7 cellular contexts compared by ENCODE assay signal in the genomic region with DNA sequence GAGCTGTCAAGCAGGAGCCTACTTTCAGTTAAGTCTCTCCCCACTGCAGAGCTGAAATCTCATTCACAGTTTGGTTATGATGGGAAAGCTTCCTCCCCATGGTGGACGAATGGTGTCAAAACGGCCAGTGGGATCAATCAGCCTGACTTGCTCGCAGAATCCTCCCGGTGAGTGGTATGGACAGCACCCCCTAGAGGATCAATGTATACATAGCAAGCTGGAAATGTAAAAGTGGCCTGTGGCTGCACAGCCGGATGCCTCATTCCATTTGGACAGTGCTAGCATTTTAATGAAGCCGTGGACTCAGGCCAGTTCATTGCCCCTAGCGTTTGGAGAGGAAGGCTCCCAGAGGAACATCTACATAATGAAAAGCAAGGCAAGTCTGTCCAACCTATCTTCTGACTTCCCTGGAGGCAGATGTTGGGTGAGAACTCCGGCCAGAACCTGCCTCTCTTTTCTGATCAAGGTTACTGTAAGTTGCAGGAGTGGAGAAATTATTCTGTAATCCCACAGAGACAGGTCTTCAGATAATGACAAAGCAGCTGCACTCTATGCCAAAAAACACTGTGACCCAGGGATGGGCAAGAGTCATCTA.
DNase-seq lines count a peak whose midpoint lies in the region; ATAC-seq, FAIRE-seq and TF ChIP-seq lines count a peak whose summit lies in the region.

No MANE protein-coding gene starts in this region.

- H3K4me1 ChIP-seq in GM12878 (ENCODE audit: control insufficient read depth, insufficient read depth, low read length) (no peaks in the 10 kb centered on the region), left lung (no peaks in the 10 kb centered on the region)

- no peak for TF ChIP-seq EP300 in GM12878 (IDR thresholded peaks at IDR 0.05; ENCODE audit: borderline replicate concordance in 1 of 2, control insufficient read depth in 1 of 2, low read depth in 2 of 2, low read length in 2 of 2)

- POLR2A ChIA-PET in GM12878 (lab: Charles Lee): no interaction called here

- CTCF ChIA-PET in GM12878 (lab: Yijun Ruan, JAX): interaction anchor here (0.5 to 5.4 kb wide), 21 partner anchors 9 to 628 kb away, joined by 3 to 54 read pairs (median 4); no protein-coding TSS in a partner anchor

- H3K36me3 ChIP-seq in GM12878 (ENCODE audit: control insufficient read depth in 2 of 2, insufficient read depth in 2 of 2, low read length in 1 of 2) (no peaks in the 10 kb centered on the region), left lung (no peaks in the 10 kb centered on the region)

- DNase-seq in GM12892 (ENCODE audit: insufficient read length): peak; percentile 32
- DNase-seq in M059J (ENCODE audit: low read depth): peak; percentile 16
- no peak for DNase-seq in GM12878 (ENCODE audit: low read depth, low spot score)
- DNase-seq in left lung: no peak
- DNase-seq in stimulated activated CD4-positive, alpha-beta T cell treated with anti-CD3 and anti-CD28 coated beads, Interleukin-15, amount 100 ng/mL, for 24 hours: no peak
- DNase-seq in stimulated activated CD8-positive, alpha-beta memory T cell treated with anti-CD3 and anti-CD28 coated beads, Interleukin-4, amount 100 ng/mL, for 48 hours: no peak

- TF ChIP-seq CTCF in GM12878 (IDR thresholded peaks at IDR 0.05 in 2 of 3, conservative IDR thresholded peaks at IDR 0.05 in 1 of 3; ENCODE audit: control insufficient read depth in 2 of 3, extremely low read depth in 1 of 3, insufficient read depth in 1 of 3, low read depth in 3 of 3, low read length in 3 of 3) (peak; percentile 52 to 68 (median 67)), left lung (IDR thresholded peaks at IDR 0.05) (peak in 1 of 2 donors; percentile 32)

- in situ Hi-C loops in GM12878 (cut with MboI): no loop called here

- H3K4me3 ChIP-seq in GM12878: no peak overlapping the region
- no peak overlapping the region for H3K4me3 ChIP-seq in left lung

- intact Hi-C loops in GM12878 (cut with micrococcal nuclease; ENCODE audit: unreplicated experiment): no loop called here
- intact Hi-C loops in left lung (cut with DNase I): no loop called here

- H3K27me3 ChIP-seq in GM12878 (replicated peaks in 1 of 2; ENCODE audit: control insufficient read depth in 2 of 2, insufficient read depth in 2 of 2, low read length in 1 of 2): no peaks in the 10 kb centered on the region
- no peaks in the 10 kb centered on the region for H3K27me3 ChIP-seq in left lung

- no peak overlapping the region for H3K4me2 ChIP-seq in GM12878 (ENCODE audit: control insufficient read depth, insufficient read depth)

- RAD21 ChIA-PET in GM12878 (lab: Charles Lee; ENCODE audit: unreplicated experiment): interaction anchor here (0.8 to 0.9 kb wide), 2 partner anchors 14 to 21 kb away, joined by 3 read pairs; no protein-coding TSS in a partner anchor

- peak; percentile 50; the same call in 1 of the 2 replicates for TF ChIP-seq RAD21 in GM12878 (IDR thresholded peaks at IDR 0.05; ENCODE audit: insufficient read depth, low read depth, low read length)

- no peaks in the 10 kb centered on the region for H3K9me3 ChIP-seq in GM12878 (replicated peaks; ENCODE audit: control insufficient read depth, insufficient read depth, low read length)
- no peaks in the 10 kb centered on the region for H3K9me3 ChIP-seq in left lung

- peak; percentile 82 for ATAC-seq in GM12878
- peak; percentile 39 for ATAC-seq in left lung
- ATAC-seq in GM18511 (IDR thresholded peaks at IDR 0.05; ENCODE audit: unreplicated experiment): no peak

- no peak overlapping the region for H2AFZ ChIP-seq in GM12878 (ENCODE audit: control insufficient read depth, low read depth, low read length)

- no peaks in the 10 kb centered on the region for H3K79me2 ChIP-seq in GM12878 (ENCODE audit: control insufficient read depth, insufficient read depth, low read length)

- 22% methylated on average over 8 of the region's 8 CpGs for WGBS in GM12878 (ENCODE audit: insufficient coverage, insufficient replicate concordance, low lambda C conversion rate, missing lambda C conversion rate)

- no TSS peak for BruUV-seq in GM12878 (replicated peaks; lab: Mats Ljungman, UMichigan)

- H3K27ac ChIP-seq in GM12878 (ENCODE audit: control insufficient read depth, insufficient read depth): no peak overlapping the region
- no peak overlapping the region for H3K27ac ChIP-seq in left lung

- TF ChIP-seq POLR2A in GM12892 (IDR thresholded peaks at IDR 0.05; ENCODE audit: low read depth, low read length) (no peak), GM12878 (IDR thresholded peaks at IDR 0.05; ENCODE audit: low read depth, low read length) (no peak)

- H4K20me1 ChIP-seq in GM12878 (ENCODE audit: control insufficient read depth, insufficient read depth): no peaks in the 10 kb centered on the region

- FAIRE-seq in GM12892 (lab: Jason Lieb, UNC) (peak; percentile 88), GM12878 (lab: Jason Lieb, UNC) (peak; percentile 83)

- no peak overlapping the region for H3K9ac ChIP-seq in GM12878 (ENCODE audit: control insufficient read depth, insufficient read depth, low read length)

- SMC1A ChIA-PET in GM12878 (lab: Charles Lee; ENCODE audit: uncharacterized antibody, unreplicated experiment): interaction anchor here (0.9 to 1.9 kb wide), 4 partner anchors 26 to 89 kb away, joined by 3 to 5 read pairs (median 4); no protein-coding TSS in a partner anchor

TF ChIP-seq in GM12878, 131 proteins besides CTCF, POLR2A, EP300 and RAD21:
- TF ChIP-seq, protein P1, sequence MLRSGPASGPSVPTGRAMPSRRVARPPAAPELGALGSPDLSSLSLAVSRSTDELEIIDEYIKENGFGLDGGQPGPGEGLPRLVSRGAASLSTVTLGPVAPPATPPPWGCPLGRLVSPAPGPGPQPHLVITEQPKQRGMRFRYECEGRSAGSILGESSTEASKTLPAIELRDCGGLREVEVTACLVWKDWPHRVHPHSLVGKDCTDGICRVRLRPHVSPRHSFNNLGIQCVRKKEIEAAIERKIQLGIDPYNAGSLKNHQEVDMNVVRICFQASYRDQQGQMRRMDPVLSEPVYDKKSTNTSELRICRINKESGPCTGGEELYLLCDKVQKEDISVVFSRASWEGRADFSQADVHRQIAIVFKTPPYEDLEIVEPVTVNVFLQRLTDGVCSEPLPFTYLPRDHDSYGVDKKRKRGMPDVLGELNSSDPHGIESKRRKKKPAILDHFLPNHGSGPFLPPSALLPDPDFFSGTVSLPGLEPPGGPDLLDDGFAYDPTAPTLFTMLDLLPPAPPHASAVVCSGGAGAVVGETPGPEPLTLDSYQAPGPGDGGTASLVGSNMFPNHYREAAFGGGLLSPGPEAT (IDR thresholded peaks at IDR 0.05; ENCODE audit: low read depth): no peak
- TF ChIP-seq CHD4 (IDR thresholded peaks at IDR 0.05) (no peak), SMC3 (IDR thresholded peaks at IDR 0.05; ENCODE audit: borderline replicate concordance, low read length) (peak; percentile 38), SIN3A (IDR thresholded peaks at IDR 0.05; ENCODE audit: low read depth, low read length) (no peak), PAX8 (IDR thresholded peaks at IDR 0.05) (no peak), KAT2A (conservative IDR thresholded peaks at IDR 0.05; ENCODE audit: control insufficient read depth, low read depth, low read length) (no peak), SMAD5 (IDR thresholded peaks at IDR 0.05; ENCODE audit: low read depth) (no peak)

Comparison
In these comparisons a context has a peak if more than half of its experiments do, and no peak if none do; other contexts are left out.
1. DNase-seq: peak in GM12892 (single experiment) and M059J (single experiment); none in GM12878 (single experiment), left lung (0 of 2), stimulated activated CD4-positive, alpha-beta T cell treated with anti-CD3 and anti-CD28 coated beads, Interleukin-15, amount 100 ng/mL, for 24 hours (single experiment) and stimulated activated CD8-positive, alpha-beta memory T cell treated with anti-CD3 and anti-CD28 coated beads, Interleukin-4, amount 100 ng/mL, for 48 hours (single experiment).